In the genomic region with DNA sequence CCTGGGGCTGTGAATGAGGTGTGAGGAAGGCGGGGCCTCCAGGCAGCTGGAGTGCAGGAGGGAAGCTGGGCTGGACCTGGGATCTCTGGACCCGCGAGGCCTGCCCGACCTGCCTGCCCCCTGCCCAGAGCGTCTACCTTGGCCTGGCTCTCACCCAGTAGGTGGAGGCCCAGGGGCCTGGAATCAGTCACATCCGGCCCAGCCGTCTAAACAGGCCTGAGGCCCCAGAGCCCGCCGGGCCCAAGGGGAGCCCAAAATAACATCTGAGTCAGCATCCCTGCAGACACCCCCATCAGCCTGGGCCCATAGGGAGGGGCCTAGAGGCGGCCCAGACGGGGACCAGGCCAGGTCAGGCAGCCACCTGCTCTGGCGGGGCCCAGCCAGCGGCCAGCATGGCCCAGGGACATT, we compare ENCODE assay signal across 9 cellular contexts. TPM values are rescaled to one million over a fixed set of nuclear protein-coding genes. Genes with fewer than 3 reads are reported as not detected.
DNase-seq lines count a peak whose midpoint lies in the region; ATAC-seq lines count a peak whose summit lies in the region.
"Had no signal": no experiment of that assay in that cellular context is flagged by ENCODE, and none has a peak within 500 bp of the region (broad histone marks: within the 10 kb centered on the region; RNA-seq: fewer than 3 reads in every experiment).

No MANE protein-coding gene starts in this region.

- DNase-seq in left ventricle myocardium superior, result peak; percentile 39
- DNase-seq in stimulated activated CD4-positive, alpha-beta T cell treated with anti-CD3 and anti-CD28 coated beads, Interleukin-2, amount 100 ng/mL, for 48 hours, result no peak
- DNase-seq in NCI-H2029 treated with DMSO at 0.1 percent for 48 hours (lab: John Stamatoyannopoulos, UW), result no peak
- no peak for DNase-seq in SHP77 treated with DMSO at 0.1 percent for 48 hours (lab: John Stamatoyannopoulos, UW)
- no peak for DNase-seq in NCI-H2029 (lab: John Stamatoyannopoulos, UW)

- ATAC-seq in GM18498 (IDR thresholded peaks at IDR 0.05; ENCODE audit: unreplicated experiment) (peak; percentile 92), GM21619 (IDR thresholded peaks at IDR 0.05; ENCODE audit: unreplicated experiment) (peak; percentile 95), HG03565 (IDR thresholded peaks at IDR 0.05; ENCODE audit: unreplicated experiment) (peak; percentile 95), left ventricle myocardium superior (peak; percentile 77)

- intact Hi-C loops in left ventricle myocardium superior (cut with micrococcal nuclease), result no loop called here

RNA-seq across cellular contexts. Expression of a gene that starts 15.1 kb away (rescaled TPM):
- total RNA-seq in left ventricle myocardium superior, result 29.0 TPM
- total RNA-seq: T-helper 1 cell treated with Interleukin-12 subunit alpha and Interleukin-12 subunit beta and Interleukin-4 antibody, amounts not matched to agents 30 ng/mL and 1 ng/mL, for 36 hours had no signal
